Comparison of ENCODE assay signal across 20 cellular contexts in genomic region chr1:56501888-56502287, GRCh38.
DNase-seq lines count a peak whose midpoint lies in the region; ATAC-seq and TF ChIP-seq lines count a peak whose summit lies in the region.
"Had no signal": no experiment of that assay in that cellular context is flagged by ENCODE, and none has a peak within 500 bp of the region (broad histone marks: within the 10 kb centered on the region; RNA-seq: fewer than 3 reads in every experiment).

No MANE protein-coding gene starts in this region.

- intact Hi-C loops in Right ventricle myocardium inferior (cut with DNase I) = loop anchor here (5.0 kb wide), 1 partner anchor 85 kb away; no protein-coding TSS in a partner anchor
- intact Hi-C loops in left ventricle myocardium inferior (cut with micrococcal nuclease) = no loop called here

- ATAC-seq in Right ventricle myocardium inferior (peak; percentile 29), lung (ENCODE audit: insufficient read depth, low FRiP score) (no peak), GM18511 (IDR thresholded peaks at IDR 0.05; ENCODE audit: unreplicated experiment) (no peak), GM21737 (IDR thresholded peaks at IDR 0.05; ENCODE audit: unreplicated experiment) (no peak), HG02642 (IDR thresholded peaks at IDR 0.05; ENCODE audit: poor library complexity, unreplicated experiment) (no peak)
- ATAC-seq: CD8-positive, alpha-beta T cell; GM12878 had no signal

- H3K9me3 ChIP-seq in right atrium auricular region (no peaks in the 10 kb centered on the region), left ventricle myocardium inferior (replicated peaks) (no peaks in the 10 kb centered on the region), lung (ENCODE audit: control insufficient read depth in 2 of 2, insufficient read depth in 1 of 2, low read length in 1 of 2) (no peaks in the 10 kb centered on the region)
- H3K9me3 ChIP-seq: BLaER1, SJCRH30 had no signal

- 71 to 81% methylated on average over 3 of the region's 3 CpGs for WGBS in lung, 2 donors

- no peaks in the 10 kb centered on the region for H3K27me3 ChIP-seq in right atrium auricular region
- H3K27me3 ChIP-seq in left ventricle myocardium inferior (ENCODE audit: low read depth) = no peaks in the 10 kb centered on the region
- H3K27me3 ChIP-seq in lung (ENCODE audit: control insufficient read depth, insufficient read depth) = no peaks in the 10 kb centered on the region
- H3K27me3 ChIP-seq: BLaER1 had no signal

- H3K27ac ChIP-seq in right atrium auricular region (peak overlapping the region in 1 of 2 donors; percentile 31), left ventricle myocardium inferior (replicated peaks) (peak overlapping the region; percentile 54), lung (ENCODE audit: low read depth in 1 of 2, low read length in 1 of 2) (peak overlapping the region; percentile 11 to 44)
- H3K27ac ChIP-seq: 22Rv1, BLaER1, SJCRH30 had no signal

- DNase-seq in Right ventricle myocardium inferior (ENCODE audit: missing footprints) = no peak
- no peak for DNase-seq in right atrium auricular region (ENCODE audit: low spot score)
- DNase-seq in left ventricle myocardium inferior = no peak
- no peak for DNase-seq in lung (ENCODE audit: low spot score)
- no peak for DNase-seq in NCI-H128 (lab: John Stamatoyannopoulos, UW; ENCODE audit: unreplicated experiment)
- DNase-seq: CD8-positive, alpha-beta T cell; GDM1; GOT3; NCI-H1417; NCI-H1930; NCI-H446; NCI-H69; NK-92 treated with Interleukin-12 subunit alpha and Interleukin-12 subunit beta, amount 100 ng/mL, for 24 hours; SJCRH30 had no signal

- H3K36me3 ChIP-seq in right atrium auricular region (peaks cover 26% of the 10 kb centered on the region), left ventricle myocardium inferior (peaks cover 55% of the 10 kb centered on the region), lung (ENCODE audit: control insufficient read depth in 2 of 2, insufficient read depth in 2 of 2, low read length in 2 of 2) (peaks cover 3 to 9% of the 10 kb centered on the region in 2 donors)
- H3K36me3 ChIP-seq: BLaER1, SJCRH30 had no signal

- no peak for TF ChIP-seq CTCF in right atrium auricular region (IDR thresholded peaks at IDR 0.05)
- TF ChIP-seq CTCF in left ventricle myocardium inferior (IDR thresholded peaks at IDR 0.05; ENCODE audit: borderline replicate concordance) = no peak
- TF ChIP-seq CTCF in lung (IDR thresholded peaks at IDR 0.05; ENCODE audit: control extremely low read depth, extremely low read depth) = no peak

- no peak overlapping the region for H3K4me3 ChIP-seq in right atrium auricular region
- no peak overlapping the region for H3K4me3 ChIP-seq in left ventricle myocardium inferior
- H3K4me3 ChIP-seq in lung = no peak overlapping the region
- H3K4me3 ChIP-seq: BLaER1, GM12878, SJCRH30 had no signal

- H3K4me1 ChIP-seq in right atrium auricular region (peaks cover 0 to 65% of the 10 kb centered on the region in 2 donors), left ventricle myocardium inferior (peaks cover 100% of the 10 kb centered on the region), lung (ENCODE audit: control insufficient read depth in 2 of 2, insufficient read depth in 2 of 2, low read length in 2 of 2) (peaks cover 14 to 56% of the 10 kb centered on the region in 2 donors)
